In genomic region chr14:105180598-105181528, GRCh38 we compare ENCODE assay signal across 8 cellular contexts. TPM values are rescaled to one million over a fixed set of nuclear protein-coding genes. Genes with fewer than 3 reads are reported as not detected.
DNase-seq lines count a peak whose midpoint lies in the region; ATAC-seq and TF ChIP-seq lines count a peak whose summit lies in the region.

NUDT14 (minus strand) TSS chr14:105181312; CDS start chr14:105181209, 103 bp downstream.

- peak; percentile 10 for DNase-seq in GM04504 (ENCODE audit: low read depth)
- peak; percentile 92 for DNase-seq in HEK293T (ENCODE audit: extremely low spot score)
- peak; percentile 74 for DNase-seq in NCI-H2171 treated with DMSO at 0.1 percent for 48 hours (lab: John Stamatoyannopoulos, UW)
- DNase-seq in activated CD8-positive, alpha-beta memory T cell treated with anti-CD3 and anti-CD28 coated beads for 24 hours = peak; percentile 96
- DNase-seq in effector memory CD8-positive, alpha-beta T cell = peak; percentile 70 to 79 (median 77)
- DNase-seq in mesothelial cell of epicardium (ENCODE audit: low spot score in 2 of 2, unreplicated experiment in 2 of 2) = peak; percentile 78 to 88
- peak; percentile 70 to 72 for DNase-seq in stimulated activated CD8-positive, alpha-beta memory T cell treated with anti-CD3 and anti-CD28 coated beads, Interleukin-4, amount 100 ng/mL, for 4 hours (ENCODE audit: low read depth in 2 of 2, low spot score in 1 of 2)

- CTCF ChIA-PET in HEK293T (lab: Yijun Ruan, JAX) = interaction anchor here (0.8 to 2.8 kb wide), 3 partner anchors 11 to 17 kb away, joined by 3 to 10 read pairs (median 4); no protein-coding TSS in a partner anchor

- no peak within 1 kb of the TSS for H3K27ac Mint-ChIP-seq in effector memory CD8-positive, alpha-beta T cell
- no peak within 1 kb of the TSS for H3K27ac Mint-ChIP-seq in mesothelial cell of epicardium

- peaks cover 5% of the 10 kb centered on the region for H3K36me3 Mint-ChIP-seq in effector memory CD8-positive, alpha-beta T cell (ENCODE audit: insufficient read depth)
- H3K36me3 Mint-ChIP-seq in mesothelial cell of epicardium = no peaks in the 10 kb centered on the region

- ATAC-seq in effector memory CD8-positive, alpha-beta T cell (replicated peaks) = peak; percentile 87
- ATAC-seq in HG03378 (IDR thresholded peaks at IDR 0.05; ENCODE audit: unreplicated experiment) = no peak

- peak within 1 kb of the TSS; percentile 65 to 69 for H3K4me3 Mint-ChIP-seq in effector memory CD8-positive, alpha-beta T cell
- peak within 1 kb of the TSS; percentile 69 for H3K4me3 Mint-ChIP-seq in mesothelial cell of epicardium

- peaks cover 3 to 5% of the 10 kb centered on the region in 2 donors for H3K4me1 Mint-ChIP-seq in effector memory CD8-positive, alpha-beta T cell (ENCODE audit: low read depth in 2 of 2)
- H3K4me1 Mint-ChIP-seq in mesothelial cell of epicardium = no peaks in the 10 kb centered on the region

- H3K9me3 Mint-ChIP-seq in effector memory CD8-positive, alpha-beta T cell = no peaks in the 10 kb centered on the region
- no peaks in the 10 kb centered on the region for H3K9me3 Mint-ChIP-seq in mesothelial cell of epicardium

- POLR2A ChIA-PET in HEK293T (lab: Yijun Ruan, JAX) = interaction anchor here (3.8 kb wide), 1 partner anchor 10 kb away, joined by 21 read pairs; no protein-coding TSS in a partner anchor

- TF ChIP-seq CTCF in mesothelial cell of epicardium (IDR thresholded peaks at IDR 0.05; ENCODE audit: unreplicated experiment) = no peak

- H3K27me3 Mint-ChIP-seq in effector memory CD8-positive, alpha-beta T cell = peaks cover 0 to 18% of the 10 kb centered on the region in 2 donors
- no peaks in the 10 kb centered on the region for H3K27me3 Mint-ChIP-seq in mesothelial cell of epicardium (ENCODE audit: low read depth)

TF ChIP-seq in HEK293T, 16 proteins besides CTCF, POLR2A, EP300 and RAD21:
- TF ChIP-seq ELF4 (IDR thresholded peaks at IDR 0.05) = no peak
- TF ChIP-seq, protein P1, sequence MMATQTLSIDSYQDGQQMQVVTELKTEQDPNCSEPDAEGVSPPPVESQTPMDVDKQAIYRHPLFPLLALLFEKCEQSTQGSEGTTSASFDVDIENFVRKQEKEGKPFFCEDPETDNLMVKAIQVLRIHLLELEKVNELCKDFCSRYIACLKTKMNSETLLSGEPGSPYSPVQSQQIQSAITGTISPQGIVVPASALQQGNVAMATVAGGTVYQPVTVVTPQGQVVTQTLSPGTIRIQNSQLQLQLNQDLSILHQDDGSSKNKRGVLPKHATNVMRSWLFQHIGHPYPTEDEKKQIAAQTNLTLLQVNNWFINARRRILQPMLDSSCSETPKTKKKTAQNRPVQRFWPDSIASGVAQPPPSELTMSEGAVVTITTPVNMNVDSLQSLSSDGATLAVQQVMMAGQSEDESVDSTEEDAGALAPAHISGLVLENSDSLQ (IDR thresholded peaks at IDR 0.05) = no peak

RNA-seq across cellular contexts. Expression of gene NUDT14, which starts in this region (rescaled TPM):
- total RNA-seq in mesothelial cell of epicardium = 68.4 to 75.0 TPM (median 71.3 TPM) in 3 replicates

Comparison
In these comparisons a context has a peak if more than half of its experiments do, and no peak if none do; other contexts are left out.
1. DNase-seq: peak in every context shown above with its lines; median percentile 96 in activated CD8-positive, alpha-beta memory T cell treated with anti-CD3 and anti-CD28 coated beads for 24 hours; 92 in HEK293T; 83 in mesothelial cell of epicardium; 77 in effector memory CD8-positive, alpha-beta T cell; 74 in NCI-H2171 treated with DMSO at 0.1 percent for 48 hours; 71 in stimulated activated CD8-positive, alpha-beta memory T cell treated with anti-CD3 and anti-CD28 coated beads, Interleukin-4, amount 100 ng/mL, for 4 hours; 10 in GM04504.